ENCODE assay signal across 8 cellular contexts in the genomic region with DNA sequence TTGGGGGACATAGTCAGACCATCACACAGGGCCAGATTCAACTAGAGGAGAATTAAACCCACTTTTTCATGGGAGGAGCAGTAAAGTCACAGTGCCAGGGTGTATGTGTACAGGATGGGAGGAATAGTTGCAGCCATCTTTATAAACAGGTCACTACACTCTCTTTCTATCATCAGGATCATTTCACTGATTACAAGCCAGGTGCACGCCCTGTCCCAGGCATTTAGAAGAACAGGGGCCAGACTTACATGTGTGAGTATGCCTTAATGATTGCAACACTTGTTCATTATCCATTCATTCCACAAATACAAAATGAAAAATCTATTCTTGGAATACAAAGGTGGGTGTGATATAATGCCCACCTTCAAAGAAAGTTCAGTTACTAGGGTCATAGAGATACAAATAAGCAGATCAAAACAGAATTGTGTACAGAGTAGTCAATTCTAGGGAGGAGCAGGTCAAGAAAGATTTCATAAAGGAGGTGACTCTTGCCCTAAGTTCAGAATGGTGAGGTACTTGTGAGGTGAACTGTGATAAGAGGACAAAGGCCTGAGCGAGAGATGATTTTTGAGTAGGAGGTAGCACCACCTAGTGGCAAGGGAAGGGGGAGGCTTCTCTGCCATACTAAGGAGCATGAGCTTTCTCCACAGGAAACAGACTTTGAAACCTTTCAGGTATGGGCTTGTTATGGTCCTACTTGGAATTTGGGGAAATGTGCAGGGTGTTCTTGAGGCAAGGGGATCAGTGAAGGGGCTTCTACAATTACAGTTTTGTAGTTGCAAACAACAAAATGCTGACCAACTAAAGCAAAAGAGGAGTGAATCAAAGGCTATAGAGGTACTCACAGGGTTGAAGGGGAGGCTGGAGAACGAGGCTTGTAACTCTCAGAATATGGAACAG.
DNase-seq lines count a peak whose midpoint lies in the region; ATAC-seq and TF ChIP-seq lines count a peak whose summit lies in the region.

No MANE protein-coding gene starts in this region.

- H3K79me2 ChIP-seq in PC-3 (ENCODE audit: low read length) = no peaks in the 10 kb centered on the region

- POLR2A ChIA-PET in PC-3 (lab: Charles Lee; ENCODE audit: unreplicated experiment) = no interaction called here

- peak; percentile 88 for TF ChIP-seq CTCF in PC-3 (conservative IDR thresholded peaks at IDR 0.05; ENCODE audit: low read depth, low read length)
- peak; percentile 12 to 78 (median 65) for TF ChIP-seq CTCF in spleen (IDR thresholded peaks at IDR 0.05 in 8 of 11, conservative IDR thresholded peaks at IDR 0.05 in 3 of 11)

- CTCF ChIA-PET in PC-3 (lab: Charles Lee) = interaction anchor here (0.6 kb wide), 1 partner anchor 280 kb away, joined by 5 read pairs; no protein-coding TSS in a partner anchor

- H3K36me3 ChIP-seq in PC-3 (ENCODE audit: low read depth, low read length) = no peaks in the 10 kb centered on the region
- no peaks in the 10 kb centered on the region for H3K36me3 ChIP-seq in spleen

- H3K9ac ChIP-seq in PC-3 (ENCODE audit: low read length) = no peak overlapping the region

- H4K20me1 ChIP-seq in PC-3 (ENCODE audit: low read length) = no peaks in the 10 kb centered on the region

- no peaks in the 10 kb centered on the region for H3K9me2 ChIP-seq in PC-3 (replicated peaks; ENCODE audit: low read length)

- H3K4me2 ChIP-seq in PC-3 (ENCODE audit: low read length) = no peak overlapping the region

- TF ChIP-seq POLR2A in spleen (IDR thresholded peaks at IDR 0.05) = no peak

- H3K9me3 ChIP-seq in PC-3 (ENCODE audit: low read length) (0 out of 2 replicates have a peak, but pooled peaks cover 3% of the 10 kb centered on the region), spleen (peaks cover 0 to 26% (median 15%) of the 10 kb centered on the region in 8 donors)

- intact Hi-C loops in PC-3 (cut with micrococcal nuclease) = loop anchor here (1.0 kb wide), 1 partner anchor 279 kb away; no protein-coding TSS in a partner anchor
- intact Hi-C loops in spleen (cut with DNase I; ENCODE audit: low total_unique reads) = loop anchor here (10.0 kb wide), 1 partner anchor 278 kb away; no protein-coding TSS in a partner anchor

- peak; percentile 10 to 13 for DNase-seq in activated CD4-positive, alpha-beta T cell treated with anti-CD3 and anti-CD28 coated beads for 24 hours (ENCODE audit: low read depth in 2 of 2)
- no peak for DNase-seq in activated CD4-positive, alpha-beta T cell treated with anti-CD3 and anti-CD28 coated beads for 1 hour
- peak; percentile 74 for DNase-seq in PC-3
- DNase-seq in amniotic stem cell (lab: John Stamatoyannopoulos, UW) = peak; percentile 0
- DNase-seq in hypothalamus (lab: John Stamatoyannopoulos, UW) = peak in 26 of 51 donors; percentile 1 to 73 (median 22)
- DNase-seq in spleen = no peak

- no peaks in the 10 kb centered on the region for H3F3A ChIP-seq in PC-3 (ENCODE audit: low read length, unreplicated experiment)

- H2AFZ ChIP-seq in PC-3 (ENCODE audit: low read length) = no peak overlapping the region

- H3K27ac ChIP-seq in PC-3 (ENCODE audit: low read length) (no peak overlapping the region), spleen (no peak overlapping the region)

- 45 to 53% (median 49%) methylated on average over 3 of the region's 3 CpGs for whole genome bisulfite sequencing in spleen, 5 donors

- peaks cover 21% of the 10 kb centered on the region for H3K27me3 ChIP-seq in PC-3 (ENCODE audit: low read length)
- no peaks in the 10 kb centered on the region for H3K27me3 ChIP-seq in spleen (replicated peaks in 1 of 7)

- BruUV-seq in PC-3 (replicated peaks; lab: Mats Ljungman, UMichigan) = no TSS peak

- peaks cover 2% of the 10 kb centered on the region; the same call in 1 of the 2 replicates for H3K4me1 ChIP-seq in PC-3 (ENCODE audit: insufficient read depth, low read length)
- H3K4me1 ChIP-seq in spleen = no peaks in the 10 kb centered on the region

- ATAC-seq in GM21526 (IDR thresholded peaks at IDR 0.05; ENCODE audit: low FRiP score, unreplicated experiment) (peak; percentile 96), HG03575 (IDR thresholded peaks at IDR 0.05; ENCODE audit: extremely low read depth, insufficient number of reproducible peaks, low FRiP score, unreplicated experiment) (peak; percentile 77), PC-3 (peak; percentile 82)

- H3K4me3 ChIP-seq in PC-3 (ENCODE audit: low read length) (no peak overlapping the region), spleen (no peak overlapping the region)

Comparison
In these comparisons a context has a peak if more than half of its experiments do, and no peak if none do; other contexts are left out.
1. DNase-seq: peak in activated CD4-positive, alpha-beta T cell treated with anti-CD3 and anti-CD28 coated beads for 24 hours (2 of 2), PC-3 (single experiment), amniotic stem cell (single experiment) and hypothalamus (26 of 51); none in activated CD4-positive, alpha-beta T cell treated with anti-CD3 and anti-CD28 coated beads for 1 hour (single experiment) and spleen (single experiment).
2. Peak in every context shown above with its lines, with median percentiles within 50 percentile points of each other: ATAC-seq.